In genomic region chr9:118271331-118271730, GRCh38 we compare ENCODE assay signal across 32 cellular contexts.
"Had no signal": no experiment of that assay in that cellular context is flagged by ENCODE, and none has a peak within 500 bp of the region (broad histone marks: within the 10 kb centered on the region; RNA-seq: fewer than 3 reads in every experiment).

No MANE protein-coding gene starts in this region.

- H3K4me3 ChIP-seq: ascending aorta, coronary artery, dorsolateral prefrontal cortex, heart left ventricle had no signal

- H3K36me3 ChIP-seq: ascending aorta, brain microvascular endothelial cell, heart left ventricle, WERI-Rb-1 had no signal

- H3K4me1 Mint-ChIP-seq: activated B cell treated with CpG ODN at 0.5 μM for 24 hours; activated CD4-positive, alpha-beta T cell treated with anti-CD3 and anti-CD28 coated beads for 36 hours; activated CD4-positive, alpha-beta T cell treated with anti-CD3 and anti-CD28 coated beads, Interleukin-2, amount 10 ng/mL, durations not matched to agents 24 days and 14 days; activated CD8-positive, alpha-beta memory T cell treated with anti-CD3 and anti-CD28 coated beads, Interleukin-2, amount 10 ng/mL, durations not matched to agents 7 days and 5 days; activated naive CD4-positive, alpha-beta T cell treated with anti-CD3 and anti-CD28 coated beads, Interleukin-2, amount 10 ng/mL, durations not matched to agents 7 days and 5 days; activated naive CD8-positive, alpha-beta T cell treated with anti-CD3 and anti-CD28 coated beads, Interleukin-2, amount 10 ng/mL, durations not matched to agents 7 days and 5 days; central memory CD8-positive, alpha-beta T cell; endodermal cell; T-helper 17 cell had no signal

- DNase-seq: activated B cell treated with CpG ODN at 0.5 μM for 24 hours; activated CD4-positive, alpha-beta memory T cell treated with anti-CD3 and anti-CD28 coated beads for 36 hours; activated CD4-positive, alpha-beta T cell treated with anti-CD3 and anti-CD28 coated beads for 36 hours; activated CD4-positive, alpha-beta T cell treated with anti-CD3 and anti-CD28 coated beads, Interleukin-2, amount 10 ng/mL, durations not matched to agents 24 days and 14 days; activated CD4-positive, CD25-positive, alpha-beta regulatory T cell treated with anti-CD3 and anti-CD28 coated beads, Interleukin-2, amount 50 U/mL, for 72 hours; activated CD8-positive, alpha-beta memory T cell treated with anti-CD3 and anti-CD28 coated beads, Interleukin-2, amount 10 ng/mL, durations not matched to agents 7 days and 5 days; activated CD8-positive, alpha-beta memory T cell treated with anti-CD3 and anti-CD28 coated beads, Interleukin-2, amount 50 U/mL, for 4 hours; activated CD8-positive, alpha-beta T cell treated with anti-CD3 and anti-CD28 coated beads, Interleukin-2, amount 10 ng/mL, durations not matched to agents 7 days and 5 days; activated gamma-delta T cell; activated naive CD4-positive, alpha-beta T cell; activated naive CD4-positive, alpha-beta T cell treated with anti-CD3 and anti-CD28 coated beads, Interleukin-2, amount 10 ng/mL, durations not matched to agents 7 days and 5 days; activated naive CD8-positive, alpha-beta T cell treated with anti-CD3 and anti-CD28 coated beads, Interleukin-2, amount 10 ng/mL, durations not matched to agents 7 days and 5 days; activated T-cell treated with anti-CD3 and anti-CD28 coated beads, Interleukin-2, amount 50 U/mL, for 1 hour; activated T-cell treated with anti-CD3 and anti-CD28 coated beads, Interleukin-2, amount 50 U/mL, for 72 hours; brain microvascular endothelial cell; dorsolateral prefrontal cortex; effector memory CD4-positive, alpha-beta T cell; endodermal cell; foreskin fibroblast; glutamatergic neuron; heart left ventricle; T-helper 1 cell; T-helper 17 cell; T1000; WERI-Rb-1 had no signal

- H3K9me3 ChIP-seq: ascending aorta had no signal

- H3K4me3 Mint-ChIP-seq: activated B cell treated with CpG ODN at 0.5 μM for 24 hours; activated CD4-positive, alpha-beta memory T cell treated with anti-CD3 and anti-CD28 coated beads for 36 hours; activated CD4-positive, alpha-beta T cell treated with anti-CD3 and anti-CD28 coated beads for 36 hours; activated CD4-positive, alpha-beta T cell treated with anti-CD3 and anti-CD28 coated beads, Interleukin-2, amount 10 ng/mL, durations not matched to agents 24 days and 14 days; activated CD8-positive, alpha-beta memory T cell treated with anti-CD3 and anti-CD28 coated beads, Interleukin-2, amount 10 ng/mL, durations not matched to agents 7 days and 5 days; activated CD8-positive, alpha-beta T cell treated with anti-CD3 and anti-CD28 coated beads, Interleukin-2, amount 10 ng/mL, durations not matched to agents 7 days and 5 days; activated naive CD4-positive, alpha-beta T cell treated with anti-CD3 and anti-CD28 coated beads, Interleukin-2, amount 10 ng/mL, durations not matched to agents 7 days and 5 days; activated naive CD8-positive, alpha-beta T cell treated with anti-CD3 and anti-CD28 coated beads, Interleukin-2, amount 10 ng/mL, durations not matched to agents 7 days and 5 days; activated T-cell treated with anti-CD3 and anti-CD28 coated beads, Interleukin-2, amount 50 U/mL, for 72 hours; central memory CD8-positive, alpha-beta T cell; dendritic cell treated with granulocyte-macrophage colony-stimulating factor and Interleukin-4, amounts not matched to agents 40 ng/mL and 50 ng/mL, for 4 days; endodermal cell; T-helper 17 cell; T-helper 2 cell treated with Interferon-gamma antibody and Interleukin-4, amounts not matched to agents 5 μg/mL and 100 μg/mL, for 36 hours had no signal

- H3K27ac ChIP-seq: ascending aorta, brain microvascular endothelial cell, coronary artery, dorsolateral prefrontal cortex, heart left ventricle, WERI-Rb-1 had no signal

- H3K27me3 Mint-ChIP-seq: activated B cell treated with CpG ODN at 0.5 μM for 24 hours; activated CD4-positive, alpha-beta memory T cell treated with anti-CD3 and anti-CD28 coated beads for 36 hours; activated CD4-positive, alpha-beta T cell treated with anti-CD3 and anti-CD28 coated beads for 36 hours; activated CD4-positive, alpha-beta T cell treated with anti-CD3 and anti-CD28 coated beads, Interleukin-2, amount 10 ng/mL, durations not matched to agents 24 days and 14 days; activated CD8-positive, alpha-beta memory T cell treated with anti-CD3 and anti-CD28 coated beads, Interleukin-2, amount 10 ng/mL, durations not matched to agents 7 days and 5 days; activated naive CD4-positive, alpha-beta T cell treated with anti-CD3 and anti-CD28 coated beads, Interleukin-2, amount 10 ng/mL, durations not matched to agents 7 days and 5 days; activated naive CD8-positive, alpha-beta T cell treated with anti-CD3 and anti-CD28 coated beads, Interleukin-2, amount 10 ng/mL, durations not matched to agents 7 days and 5 days; central memory CD8-positive, alpha-beta T cell; dendritic cell treated with granulocyte-macrophage colony-stimulating factor and Interleukin-4, amounts not matched to agents 40 ng/mL and 50 ng/mL, for 4 days; T-helper 17 cell had no signal

- ATAC-seq: activated CD4-positive, alpha-beta T cell treated with anti-CD3 and anti-CD28 coated beads for 36 hours; activated CD8-positive, alpha-beta memory T cell treated with anti-CD3 and anti-CD28 coated beads, Interleukin-2, amount 10 ng/mL, durations not matched to agents 7 days and 5 days; activated CD8-positive, alpha-beta T cell treated with anti-CD3 and anti-CD28 coated beads, Interleukin-2, amount 10 ng/mL, durations not matched to agents 7 days and 5 days; activated naive CD4-positive, alpha-beta T cell treated with anti-CD3 and anti-CD28 coated beads, Interleukin-2, amount 50 U/mL, for 72 hours; activated T-cell treated with anti-CD3 and anti-CD28 coated beads, Interleukin-2, amount 50 U/mL, for 72 hours; esophagus mucosa; heart left ventricle; T-helper 17 cell had no signal

- H3K4me1 ChIP-seq: ascending aorta, heart left ventricle had no signal

- H3K27me3 ChIP-seq: ascending aorta, brain microvascular endothelial cell, heart left ventricle had no signal

- H3K27ac Mint-ChIP-seq: activated B cell treated with CpG ODN at 0.5 μM for 24 hours; activated CD4-positive, alpha-beta memory T cell treated with anti-CD3 and anti-CD28 coated beads for 36 hours; activated CD4-positive, alpha-beta T cell treated with anti-CD3 and anti-CD28 coated beads for 36 hours; activated CD4-positive, alpha-beta T cell treated with anti-CD3 and anti-CD28 coated beads, Interleukin-2, amount 10 ng/mL, durations not matched to agents 24 days and 14 days; activated CD8-positive, alpha-beta memory T cell treated with anti-CD3 and anti-CD28 coated beads, Interleukin-2, amount 10 ng/mL, durations not matched to agents 7 days and 5 days; activated CD8-positive, alpha-beta T cell treated with anti-CD3 and anti-CD28 coated beads, Interleukin-2, amount 10 ng/mL, durations not matched to agents 7 days and 5 days; activated naive CD4-positive, alpha-beta T cell treated with anti-CD3 and anti-CD28 coated beads, Interleukin-2, amount 10 ng/mL, durations not matched to agents 7 days and 5 days; activated naive CD4-positive, alpha-beta T cell treated with anti-CD3 and anti-CD28 coated beads, Interleukin-2, amount 50 U/mL, for 72 hours; activated naive CD8-positive, alpha-beta T cell treated with anti-CD3 and anti-CD28 coated beads, Interleukin-2, amount 10 ng/mL, durations not matched to agents 7 days and 5 days; activated T-cell treated with anti-CD3 and anti-CD28 coated beads, Interleukin-2, amount 50 U/mL, for 72 hours; dendritic cell treated with granulocyte-macrophage colony-stimulating factor and Interleukin-4, amounts not matched to agents 40 ng/mL and 50 ng/mL, for 4 days; endodermal cell; T-helper 17 cell; T-helper 2 cell treated with Interferon-gamma antibody and Interleukin-4, amounts not matched to agents 5 μg/mL and 100 μg/mL, for 36 hours had no signal

- H3K36me3 Mint-ChIP-seq: activated CD4-positive, alpha-beta memory T cell treated with anti-CD3 and anti-CD28 coated beads for 36 hours; activated CD8-positive, alpha-beta memory T cell treated with anti-CD3 and anti-CD28 coated beads, Interleukin-2, amount 10 ng/mL, durations not matched to agents 7 days and 5 days; activated naive CD4-positive, alpha-beta T cell treated with anti-CD3 and anti-CD28 coated beads, Interleukin-2, amount 10 ng/mL, durations not matched to agents 7 days and 5 days; activated naive CD8-positive, alpha-beta T cell treated with anti-CD3 and anti-CD28 coated beads, Interleukin-2, amount 10 ng/mL, durations not matched to agents 7 days and 5 days had no signal

- H3K9me3 Mint-ChIP-seq: activated B cell treated with CpG ODN at 0.5 μM for 24 hours; activated CD4-positive, alpha-beta memory T cell treated with anti-CD3 and anti-CD28 coated beads for 36 hours; activated CD4-positive, alpha-beta T cell treated with anti-CD3 and anti-CD28 coated beads, Interleukin-2, amount 10 ng/mL, durations not matched to agents 24 days and 14 days; activated naive CD8-positive, alpha-beta T cell treated with anti-CD3 and anti-CD28 coated beads, Interleukin-2, amount 10 ng/mL, durations not matched to agents 7 days and 5 days; central memory CD8-positive, alpha-beta T cell; dendritic cell treated with granulocyte-macrophage colony-stimulating factor and Interleukin-4, amounts not matched to agents 40 ng/mL and 50 ng/mL, for 4 days; endodermal cell; T-helper 2 cell treated with Interferon-gamma antibody and Interleukin-4, amounts not matched to agents 5 μg/mL and 100 μg/mL, for 36 hours had no signal
